In the genomic region with DNA sequence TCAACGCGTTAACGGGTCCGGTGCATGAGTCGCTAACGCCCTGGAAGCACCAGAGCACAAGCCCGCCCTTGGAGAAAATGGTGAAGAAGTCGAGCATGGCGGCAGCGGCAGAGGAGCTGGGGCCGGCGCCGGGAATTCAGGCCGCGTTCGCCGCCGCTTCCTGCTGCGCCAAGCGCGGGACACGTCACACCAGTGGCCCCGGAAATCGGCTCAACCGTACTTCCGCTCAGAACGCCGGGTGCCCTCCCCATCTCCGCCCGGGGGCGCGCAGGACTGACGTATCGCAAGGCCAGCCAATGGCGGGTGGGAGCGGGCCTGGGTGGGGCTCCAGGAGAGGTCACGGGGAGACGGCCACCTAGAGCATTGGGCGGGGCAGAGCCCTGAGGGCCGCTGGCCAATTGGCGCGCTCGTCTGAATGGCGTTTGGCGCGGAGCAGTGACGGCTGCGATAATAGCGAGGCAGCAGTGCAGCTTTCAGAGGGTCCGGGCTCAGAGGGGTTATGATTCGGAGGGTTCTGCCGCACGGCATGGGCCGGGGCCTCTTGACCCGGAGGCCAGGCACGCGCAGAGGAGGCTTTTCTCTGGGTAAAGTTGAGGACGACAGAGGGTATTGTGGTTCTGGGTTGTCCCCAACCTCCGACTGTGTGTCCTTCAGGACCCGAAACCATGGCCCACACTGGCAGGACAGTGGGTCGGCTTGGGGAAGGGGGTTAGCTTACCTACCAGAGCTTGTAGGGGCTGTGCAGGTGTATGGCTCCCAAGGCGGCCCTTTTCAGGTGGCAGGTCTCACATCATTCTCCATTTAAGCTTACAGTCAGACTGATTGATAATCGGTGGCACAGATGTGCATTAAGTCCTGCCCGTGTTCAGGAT, we compare ENCODE assay signal across 8 cellular contexts.
DNase-seq lines count a peak whose midpoint lies in the region; ATAC-seq and TF ChIP-seq lines count a peak whose summit lies in the region.

A gene (plus strand): TSS at position 447 of the 872 bp plus-strand sequence. CDS start 53 bp downstream, at position 500.
A gene with protein sequence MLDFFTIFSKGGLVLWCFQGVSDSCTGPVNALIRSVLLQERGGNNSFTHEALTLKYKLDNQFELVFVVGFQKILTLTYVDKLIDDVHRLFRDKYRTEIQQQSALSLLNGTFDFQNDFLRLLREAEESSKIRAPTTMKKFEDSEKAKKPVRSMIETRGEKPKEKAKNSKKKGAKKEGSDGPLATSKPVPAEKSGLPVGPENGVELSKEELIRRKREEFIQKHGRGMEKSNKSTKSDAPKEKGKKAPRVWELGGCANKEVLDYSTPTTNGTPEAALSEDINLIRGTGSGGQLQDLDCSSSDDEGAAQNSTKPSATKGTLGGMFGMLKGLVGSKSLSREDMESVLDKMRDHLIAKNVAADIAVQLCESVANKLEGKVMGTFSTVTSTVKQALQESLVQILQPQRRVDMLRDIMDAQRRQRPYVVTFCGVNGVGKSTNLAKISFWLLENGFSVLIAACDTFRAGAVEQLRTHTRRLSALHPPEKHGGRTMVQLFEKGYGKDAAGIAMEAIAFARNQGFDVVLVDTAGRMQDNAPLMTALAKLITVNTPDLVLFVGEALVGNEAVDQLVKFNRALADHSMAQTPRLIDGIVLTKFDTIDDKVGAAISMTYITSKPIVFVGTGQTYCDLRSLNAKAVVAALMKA (minus strand): TSS at position 188 of the 872 bp plus-strand sequence. CDS start 91 bp downstream, at position 97.

- peak within 1 kb of the TSS; percentile 98 for H3K4me3 Mint-ChIP-seq in central memory CD8-positive, alpha-beta T cell

- H3K27ac Mint-ChIP-seq in central memory CD8-positive, alpha-beta T cell (ENCODE audit: low read depth): peak within 1 kb of the TSS; percentile 99

- peak within 1 kb of the TSS; percentile 91 for H3K4me3 ChIP-seq in AG09309 (ENCODE audit: control insufficient read depth, low read depth, low read length)

- ATAC-seq in GM19025 (IDR thresholded peaks at IDR 0.05; ENCODE audit: low read depth, unreplicated experiment) (peak; percentile 99), HG03342 (IDR thresholded peaks at IDR 0.05; ENCODE audit: unreplicated experiment) (peak; percentile 99)
- peak; percentile 99 for ATAC-seq in central memory CD8-positive, alpha-beta T cell (replicated peaks; ENCODE audit: extremely low read depth, poor library complexity, severe bottlenecking)

- H3K4me1 Mint-ChIP-seq in central memory CD8-positive, alpha-beta T cell: peaks cover 32% of the 10 kb centered on the region

- no peaks in the 10 kb centered on the region for H3K9me3 Mint-ChIP-seq in central memory CD8-positive, alpha-beta T cell

- no peaks in the 10 kb centered on the region for H3K27me3 Mint-ChIP-seq in central memory CD8-positive, alpha-beta T cell

- H3K36me3 Mint-ChIP-seq in central memory CD8-positive, alpha-beta T cell (ENCODE audit: insufficient read depth): peaks cover 40% of the 10 kb centered on the region

- DNase-seq in AG09309 (ENCODE audit: low read depth) (peak; percentile 93), NCI-H446 (lab: John Stamatoyannopoulos, UW) (peak; percentile 98 to 99), inferior parietal cortex (ENCODE audit: extremely low spot score) (peak; percentile 99)
- peak; percentile 100 for DNase-seq in activated CD4-positive, CD25-positive, alpha-beta regulatory T cell treated with anti-CD3 and anti-CD28 coated beads, Interleukin-2, amount 50 U/mL, for 16 hours (ENCODE audit: low read depth, low spot score)
- DNase-seq in central memory CD8-positive, alpha-beta T cell (ENCODE audit: low spot score in 2 of 2): peak; percentile 98 to 100
- peak; percentile 99 to 100 for DNase-seq in stimulated activated CD4-positive, alpha-beta T cell treated with anti-CD3 and anti-CD28 coated beads, Interleukin-12 subunit alpha, Interleukin-12 subunit beta, amount 100 ng/mL, for 24 hours (ENCODE audit: low read depth in 2 of 2)

- no peak for TF ChIP-seq CTCF in AG09309 (IDR thresholded peaks at IDR 0.05; ENCODE audit: control insufficient read depth, insufficient read depth, low read depth, low read length, missing control alignments)

Comparison
In these comparisons a context has a peak if more than half of its experiments do, and no peak if none do; other contexts are left out.
1. Peak in every context shown above with its lines: DNase-seq, ATAC-seq and H3K4me3 ChIP-seq.